ENCODE assay signal across 38 cellular contexts in the genomic region with DNA sequence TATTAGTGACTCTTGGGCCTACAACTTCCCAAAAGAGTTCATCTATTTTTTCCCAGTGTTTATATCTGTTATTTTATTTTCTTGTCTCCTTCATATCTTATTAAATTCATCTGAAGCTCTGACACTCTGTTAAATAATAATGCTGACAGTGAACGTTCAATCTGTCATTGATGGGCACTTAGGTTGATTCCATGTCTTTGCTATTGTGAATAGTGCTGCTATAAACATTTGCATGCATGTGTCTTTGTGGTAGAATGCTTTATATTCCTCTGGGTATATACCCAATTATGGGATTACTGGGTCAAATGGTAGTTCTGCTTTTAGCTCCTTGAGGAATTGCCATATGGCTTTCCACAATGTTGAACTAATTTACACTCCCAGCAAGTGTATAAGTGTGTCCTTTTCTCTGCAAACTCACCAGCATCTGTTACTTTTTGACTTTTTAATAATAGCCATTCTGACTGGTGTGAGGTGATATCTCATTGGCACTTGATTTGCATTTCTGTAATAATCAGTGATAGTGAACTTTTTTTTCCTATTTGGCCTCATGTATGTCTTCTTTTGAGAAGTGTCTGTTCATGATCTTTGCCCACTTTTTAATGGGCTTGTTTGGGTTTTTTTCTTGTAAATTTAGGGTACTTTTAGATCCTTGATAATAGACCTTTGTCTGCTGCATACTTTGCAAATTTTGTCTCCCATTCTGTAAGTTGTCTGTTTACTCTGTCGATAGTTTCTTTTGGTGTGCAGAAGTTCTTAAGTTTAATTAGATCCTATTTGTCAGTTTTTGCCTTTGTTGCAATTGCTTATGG.
"Had no signal": no experiment of that assay in that cellular context is flagged by ENCODE, and none has a peak within 500 bp of the region (broad histone marks: within the 10 kb centered on the region; RNA-seq: fewer than 3 reads in every experiment).

No MANE protein-coding gene starts in this region.

- H3K4me1 ChIP-seq: ascending aorta, gastroesophageal sphincter, heart left ventricle, pancreas, prostate gland had no signal

- H3K4me3 Mint-ChIP-seq: activated naive CD4-positive, alpha-beta T cell treated with anti-CD3 and anti-CD28 coated beads, Interleukin-2, amount 10 ng/mL, durations not matched to agents 7 days and 5 days; activated naive CD8-positive, alpha-beta T cell treated with anti-CD3 and anti-CD28 coated beads, Interleukin-2, amount 10 ng/mL, durations not matched to agents 7 days and 5 days; activated T-helper 1 cell treated with anti-CD3 and anti-CD28 coated beads, Interleukin-12 subunit alpha, Interleukin-12 subunit beta, Interleukin-2, Interleukin-4 antibody, amounts not matched to agents 30 ng/mL and 10 ng/mL and 1 ng/mL, durations not matched to agents 14 hours and 24 hours and 36 hours; brain; immature natural killer cell; naive B cell; nephron progenitor cell; stimulated activated effector memory CD8-positive, alpha-beta T cell treated with anti-CD3 and anti-CD28 coated beads, Interleukin-12 subunit alpha, Interleukin-12 subunit beta, amount 100 ng/mL, for 72 hours; stimulated activated naive CD8-positive, alpha-beta T cell treated with anti-CD3 and anti-CD28 coated beads, Interleukin-15, Interleukin-2, amounts not matched to agents 100 ng/mL and 50 ng/mL, for 24 hours; T-helper 2 cell treated with Interferon-gamma antibody and Interleukin-4, amounts not matched to agents 5 μg/mL and 100 μg/mL, for 36 hours had no signal

- ATAC-seq: gastroesophageal sphincter; heart left ventricle; left colon; pancreas; sciatic nerve; stimulated activated effector memory CD8-positive, alpha-beta T cell treated with anti-CD3 and anti-CD28 coated beads, Interleukin-12 subunit alpha, Interleukin-12 subunit beta, amount 100 ng/mL, for 72 hours had no signal

- H3K27ac ChIP-seq: ascending aorta, cardiac muscle cell, coronary artery, gastroesophageal sphincter, heart left ventricle, pancreas, prostate gland, skin epidermis, thoracic aorta had no signal

- H3K36me3 Mint-ChIP-seq: activated naive CD4-positive, alpha-beta T cell treated with anti-CD3 and anti-CD28 coated beads, Interleukin-2, amount 10 ng/mL, durations not matched to agents 7 days and 5 days; brain; immature natural killer cell; naive B cell; stimulated activated effector memory CD8-positive, alpha-beta T cell treated with anti-CD3 and anti-CD28 coated beads, Interleukin-12 subunit alpha, Interleukin-12 subunit beta, amount 100 ng/mL, for 72 hours had no signal

- H3K27me3 ChIP-seq: ascending aorta, cardiac muscle cell, gastroesophageal sphincter, heart left ventricle, pancreas had no signal

- H3K9me3 Mint-ChIP-seq: activated naive CD4-positive, alpha-beta T cell treated with anti-CD3 and anti-CD28 coated beads, Interleukin-2, amount 10 ng/mL, durations not matched to agents 7 days and 5 days; activated T-helper 1 cell treated with anti-CD3 and anti-CD28 coated beads, Interleukin-12 subunit alpha, Interleukin-12 subunit beta, Interleukin-2, Interleukin-4 antibody, amounts not matched to agents 30 ng/mL and 10 ng/mL and 1 ng/mL, durations not matched to agents 14 hours and 24 hours and 36 hours; stimulated activated effector memory CD8-positive, alpha-beta T cell treated with anti-CD3 and anti-CD28 coated beads, Interleukin-12 subunit alpha, Interleukin-12 subunit beta, amount 100 ng/mL, for 72 hours; stimulated activated naive CD8-positive, alpha-beta T cell treated with anti-CD3 and anti-CD28 coated beads, Interleukin-15, Interleukin-2, amounts not matched to agents 100 ng/mL and 50 ng/mL, for 24 hours; T-helper 2 cell treated with Interferon-gamma antibody and Interleukin-4, amounts not matched to agents 5 μg/mL and 100 μg/mL, for 36 hours had no signal

- H3K27ac Mint-ChIP-seq: activated naive CD4-positive, alpha-beta T cell treated with anti-CD3 and anti-CD28 coated beads, Interleukin-2, amount 10 ng/mL, durations not matched to agents 7 days and 5 days; activated naive CD8-positive, alpha-beta T cell treated with anti-CD3 and anti-CD28 coated beads, Interleukin-2, amount 10 ng/mL, durations not matched to agents 7 days and 5 days; activated T-helper 1 cell treated with anti-CD3 and anti-CD28 coated beads, Interleukin-12 subunit alpha, Interleukin-12 subunit beta, Interleukin-2, Interleukin-4 antibody, amounts not matched to agents 30 ng/mL and 10 ng/mL and 1 ng/mL, durations not matched to agents 14 hours and 24 hours and 36 hours; brain; immature natural killer cell; naive B cell; nephron progenitor cell; stimulated activated effector memory CD8-positive, alpha-beta T cell treated with anti-CD3 and anti-CD28 coated beads, Interleukin-12 subunit alpha, Interleukin-12 subunit beta, amount 100 ng/mL, for 72 hours; stimulated activated naive CD8-positive, alpha-beta T cell treated with anti-CD3 and anti-CD28 coated beads, Interleukin-15, Interleukin-2, amounts not matched to agents 100 ng/mL and 50 ng/mL, for 24 hours; T-helper 2 cell treated with Interferon-gamma antibody and Interleukin-4, amounts not matched to agents 5 μg/mL and 100 μg/mL, for 36 hours had no signal

- DNase-seq: activated CD4-positive, alpha-beta T cell treated with anti-CD3 and anti-CD28 coated beads for 4 hours; activated CD4-positive, alpha-beta T cell treated with anti-CD3 and anti-CD28 coated beads, Interleukin-2, amount 50 U/mL, for 4 hours; activated CD4-positive, CD25-positive, alpha-beta regulatory T cell; activated CD8-positive, alpha-beta memory T cell treated with anti-CD3 and anti-CD28 coated beads, Interleukin-2, amount 50 U/mL, for 4 hours; activated effector memory CD4-positive, alpha-beta T cell treated with anti-CD3 and anti-CD28 coated beads, Interleukin-2, amount 50 U/mL, for 16 hours; activated naive CD4-positive, alpha-beta T cell treated with anti-CD3 and anti-CD28 coated beads, Interleukin-2, amount 10 ng/mL, durations not matched to agents 7 days and 5 days; activated naive CD8-positive, alpha-beta T cell treated with anti-CD3 and anti-CD28 coated beads, Interleukin-2, amount 10 ng/mL, durations not matched to agents 7 days and 5 days; activated T-cell treated with anti-CD3 and anti-CD28 coated beads, Interleukin-2, amount 50 U/mL, for 1 hour; cerebellar nuclear complex; heart left ventricle; hypothalamus; immature natural killer cell; kidney; left colon; mammary epithelial cell; naive B cell; nephron progenitor cell; nucleus accumbens; pancreas; retina; stimulated activated CD4-positive, alpha-beta T cell treated with anti-CD3 and anti-CD28 coated beads, Interleukin-12 subunit alpha, Interleukin-12 subunit beta, amount 100 ng/mL, for 4 hours; stimulated activated CD4-positive, alpha-beta T cell treated with anti-CD3 and anti-CD28 coated beads, Interleukin-4, amount 100 ng/mL, for 24 hours; trophoblast cell had no signal

- H3K36me3 ChIP-seq: ascending aorta, cardiac muscle cell, gastroesophageal sphincter, heart left ventricle, pancreas, prostate gland, thoracic aorta had no signal

- FAIRE-seq: endothelial cell of umbilical vein, kidney, urothelium cell line had no signal

- H3K4me3 ChIP-seq: ascending aorta, cardiac muscle cell, coronary artery, gastroesophageal sphincter, heart left ventricle, pancreas, prostate gland, skin epidermis, thoracic aorta had no signal

- H3K4me1 Mint-ChIP-seq: activated naive CD8-positive, alpha-beta T cell treated with anti-CD3 and anti-CD28 coated beads, Interleukin-2, amount 10 ng/mL, durations not matched to agents 7 days and 5 days; brain; immature natural killer cell; naive B cell; nephron progenitor cell; stimulated activated effector memory CD8-positive, alpha-beta T cell treated with anti-CD3 and anti-CD28 coated beads, Interleukin-12 subunit alpha, Interleukin-12 subunit beta, amount 100 ng/mL, for 72 hours had no signal

- H3K9me3 ChIP-seq: ascending aorta, gastroesophageal sphincter, pancreas, prostate gland, thoracic aorta had no signal
